21 cellular contexts compared by ENCODE assay signal in the genomic region with DNA sequence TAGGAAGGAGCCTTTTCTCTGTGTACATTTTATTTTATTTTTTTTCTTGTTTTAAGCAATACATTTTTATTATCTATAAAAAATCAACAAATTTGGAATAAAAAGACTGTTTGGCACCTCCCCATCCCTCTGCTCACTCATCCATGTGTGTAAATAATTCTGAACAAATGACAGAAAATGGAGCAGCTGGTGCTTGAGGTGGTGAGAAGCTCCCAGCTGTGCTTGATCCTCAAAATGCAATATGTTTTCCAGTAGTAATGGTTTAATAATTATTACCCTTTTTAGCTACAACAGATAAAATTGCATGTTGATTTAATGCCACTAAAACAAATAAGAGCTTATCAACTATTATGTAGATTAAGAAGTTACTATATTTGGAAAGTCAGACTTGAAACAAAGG.
DNase-seq lines count a peak whose midpoint lies in the region; ATAC-seq and FAIRE-seq lines count a peak whose summit lies in the region.
"Had no signal": no experiment of that assay in that cellular context is flagged by ENCODE, and none has a peak within 500 bp of the region (broad histone marks: within the 10 kb centered on the region; RNA-seq: fewer than 3 reads in every experiment).

No MANE protein-coding gene starts in this region.

- in situ Hi-C loops in GM23248 (cut with MboI): no loop called here

- peak overlapping the region; percentile 57 for H3K4me2 ChIP-seq in GM23248 (ENCODE audit: unreplicated experiment)

- peak overlapping the region; percentile 3; the same call in 1 of the 2 replicates for H3K4me3 ChIP-seq in GM23248
- no peak overlapping the region for H3K4me3 ChIP-seq in CD4-positive, alpha-beta memory T cell (ENCODE audit: low read length in 2 of 2)
- H3K4me3 ChIP-seq: cardiac muscle cell had no signal

- no peak overlapping the region for H3K27ac Mint-ChIP-seq in CD4-positive, alpha-beta memory T cell
- H3K27ac Mint-ChIP-seq in activated naive CD4-positive, alpha-beta T cell treated with anti-CD3 and anti-CD28 coated beads, Interleukin-2, amount 50 U/mL, for 72 hours: no peak overlapping the region
- H3K27ac Mint-ChIP-seq: activated CD4-positive, alpha-beta T cell treated with anti-CD3 and anti-CD28 coated beads for 36 hours; naive B cell had no signal

- no peaks in the 10 kb centered on the region for H3K9me3 ChIP-seq in GM23248 (ENCODE audit: low read depth)
- H3K9me3 ChIP-seq in CD4-positive, alpha-beta memory T cell (ENCODE audit: control insufficient read depth in 1 of 2, low read length in 2 of 2): no peaks in the 10 kb centered on the region

- intact Hi-C loops in CD4-positive, alpha-beta memory T cell (cut with micrococcal nuclease): no loop called here

- H3K4me3 Mint-ChIP-seq in CD4-positive, alpha-beta memory T cell: no peak overlapping the region
- H3K4me3 Mint-ChIP-seq: activated CD4-positive, alpha-beta T cell treated with anti-CD3 and anti-CD28 coated beads for 36 hours; activated T-cell treated with anti-CD3 and anti-CD28 coated beads, Interleukin-2, amount 50 U/mL, for 4 hours; naive B cell had no signal

- H3K36me3 ChIP-seq in GM23248 (ENCODE audit: low read depth): no peaks in the 10 kb centered on the region
- H3K36me3 ChIP-seq in CD4-positive, alpha-beta memory T cell (ENCODE audit: insufficient read depth, low read length): no peaks in the 10 kb centered on the region
- H3K36me3 ChIP-seq: cardiac muscle cell had no signal

- ATAC-seq in GM19324 (IDR thresholded peaks at IDR 0.05; ENCODE audit: low FRiP score, unreplicated experiment) (no peak), HG02973 (IDR thresholded peaks at IDR 0.05; ENCODE audit: unreplicated experiment) (no peak)
- ATAC-seq in activated naive CD4-positive, alpha-beta T cell treated with anti-CD3 and anti-CD28 coated beads, Interleukin-2, amount 50 U/mL, for 72 hours: no peak
- ATAC-seq: activated CD4-positive, alpha-beta T cell treated with anti-CD3 and anti-CD28 coated beads for 36 hours; activated T-cell treated with anti-CD3 and anti-CD28 coated beads, Interleukin-2, amount 50 U/mL, for 4 hours; left colon had no signal

- no peak overlapping the region for H3K9ac ChIP-seq in GM23248

- H3F3A ChIP-seq in GM23248 (ENCODE audit: insufficient read depth): peaks cover 33% of the 10 kb centered on the region

- FAIRE-seq in islet of Langerhans (lab: Jason Lieb, UNC): peak; percentile 33
- FAIRE-seq: GM19239 had no signal

- H3K9me3 Mint-ChIP-seq in CD4-positive, alpha-beta memory T cell: peaks cover 0 to 11% (median 3%) of the 10 kb centered on the region in 8 donors
- H3K9me3 Mint-ChIP-seq in activated naive CD4-positive, alpha-beta T cell treated with anti-CD3 and anti-CD28 coated beads, Interleukin-2, amount 50 U/mL, for 72 hours: peaks cover 9 to 12% of the 10 kb centered on the region in 2 donors
- H3K9me3 Mint-ChIP-seq: activated T-cell treated with anti-CD3 and anti-CD28 coated beads, Interleukin-2, amount 50 U/mL, for 4 hours had no signal

- no peaks in the 10 kb centered on the region for H4K20me1 ChIP-seq in GM23248 (ENCODE audit: insufficient read depth)

- H3K27me3 ChIP-seq in GM23248 (replicated peaks; ENCODE audit: insufficient read depth): no peaks in the 10 kb centered on the region
- no peaks in the 10 kb centered on the region for H3K27me3 ChIP-seq in CD4-positive, alpha-beta memory T cell (ENCODE audit: insufficient read depth, low read length)
- H3K27me3 ChIP-seq: cardiac muscle cell had no signal

- peak overlapping the region; percentile 36 for H3K27ac ChIP-seq in GM23248
- no peak overlapping the region for H3K27ac ChIP-seq in CD4-positive, alpha-beta memory T cell (ENCODE audit: low read depth, low read length)
- H3K27ac ChIP-seq: cardiac muscle cell had no signal

- no peaks in the 10 kb centered on the region for H3K27me3 Mint-ChIP-seq in CD4-positive, alpha-beta memory T cell
- H3K27me3 Mint-ChIP-seq: activated CD4-positive, alpha-beta T cell treated with anti-CD3 and anti-CD28 coated beads for 36 hours; naive B cell had no signal

- no peaks in the 10 kb centered on the region for H3K79me2 ChIP-seq in GM23248 (ENCODE audit: insufficient read depth)

- H3K4me1 ChIP-seq in GM23248 (ENCODE audit: insufficient read depth): peaks cover 40% of the 10 kb centered on the region
- H3K4me1 ChIP-seq in CD4-positive, alpha-beta memory T cell (ENCODE audit: insufficient read depth, low read length): no peaks in the 10 kb centered on the region

- POLR2A ChIA-PET in CD4-positive, alpha-beta memory T cell (lab: Charles Lee; ENCODE audit: partially characterized antibody): no interaction called here

- DNase-seq in GM23248: peak; percentile 10
- peak; percentile 95 for DNase-seq in NCI-H1694 (lab: John Stamatoyannopoulos, UW)
- peak; percentile 30 for DNase-seq in NCI-H774 (lab: John Stamatoyannopoulos, UW)
- DNase-seq in CD4-positive, alpha-beta memory T cell: no peak
- no peak for DNase-seq in activated naive CD4-positive, alpha-beta T cell treated with anti-CD3 and anti-CD28 coated beads, Interleukin-2, amount 50 U/mL, for 72 hours (ENCODE audit: low spot score in 2 of 2)
- DNase-seq: activated CD4-positive, alpha-beta T cell treated with anti-CD3 and anti-CD28 coated beads for 36 hours; activated naive CD4-positive, alpha-beta T cell; activated T-cell treated with anti-CD3 and anti-CD28 coated beads, Interleukin-2, amount 50 U/mL, for 4 hours; dermis blood vessel endothelial cell; Karpas-422; left colon; naive B cell; NCI-H1048; occipital lobe; retina; trophoblast cell had no signal

- H3K9me2 ChIP-seq in GM23248 (ENCODE audit: insufficient read depth): no peaks in the 10 kb centered on the region

- CTCF ChIA-PET in CD4-positive, alpha-beta memory T cell (lab: Charles Lee; ENCODE audit: partially characterized antibody): no interaction called here

- no peaks in the 10 kb centered on the region for H3K4me1 Mint-ChIP-seq in CD4-positive, alpha-beta memory T cell
- H3K4me1 Mint-ChIP-seq: activated CD4-positive, alpha-beta T cell treated with anti-CD3 and anti-CD28 coated beads for 36 hours; naive B cell had no signal

- H2AFZ ChIP-seq in GM23248: no peak overlapping the region

- no peaks in the 10 kb centered on the region for H3K36me3 Mint-ChIP-seq in CD4-positive, alpha-beta memory T cell
- no peaks in the 10 kb centered on the region for H3K36me3 Mint-ChIP-seq in activated naive CD4-positive, alpha-beta T cell treated with anti-CD3 and anti-CD28 coated beads, Interleukin-2, amount 50 U/mL, for 72 hours
- H3K36me3 Mint-ChIP-seq: naive B cell had no signal

Comparison
In these comparisons a context has a peak if more than half of its experiments do, and no peak if none do; other contexts are left out.
1. DNase-seq: peak in GM23248 (single experiment), NCI-H1694 (single experiment) and NCI-H774 (single experiment); none in CD4-positive, alpha-beta memory T cell (0 of 5) and activated naive CD4-positive, alpha-beta T cell treated with anti-CD3 and anti-CD28 coated beads, Interleukin-2, amount 50 U/mL, for 72 hours (0 of 2).